8 cellular contexts compared by ENCODE assay signal in the genomic region with DNA sequence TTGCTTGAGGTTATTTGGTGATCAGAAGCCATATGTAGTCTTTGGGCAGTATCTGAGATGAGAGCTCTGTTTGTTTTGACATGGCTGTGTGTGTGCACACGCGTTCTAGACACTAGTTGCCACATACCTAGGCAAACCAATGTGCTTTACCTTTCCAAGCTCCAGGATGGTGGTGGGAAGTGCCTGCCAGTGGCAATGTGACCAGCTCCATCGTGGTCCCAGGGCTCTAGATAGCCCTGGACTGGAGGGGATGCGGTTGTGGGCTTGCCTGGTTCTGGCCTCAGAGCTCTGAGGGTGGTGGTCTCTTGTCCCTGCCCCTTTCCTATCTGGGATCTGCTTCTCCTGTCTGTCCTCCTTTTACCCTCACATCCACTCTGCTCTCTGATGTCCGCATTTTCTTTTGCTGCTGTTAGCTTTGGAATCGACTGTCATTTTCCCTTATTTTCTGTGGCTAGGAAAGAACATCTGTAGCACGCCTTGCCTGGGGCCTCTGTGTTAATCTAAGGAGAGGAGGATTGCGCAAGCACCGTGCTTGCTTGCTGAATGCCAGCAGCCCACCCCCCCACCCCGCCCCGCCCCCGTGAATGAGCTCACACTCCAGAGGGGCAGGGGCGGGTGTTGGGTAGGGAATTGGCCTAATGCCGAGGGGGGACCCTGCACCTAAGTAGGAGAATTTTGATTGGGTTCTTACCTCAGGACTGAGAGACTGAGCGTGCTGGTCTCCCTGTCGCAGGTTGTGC.
A peak's percentile ranks its signal among the peaks of the same experiment; 100 is the strongest.
DNase-seq lines count a peak whose midpoint lies in the region; TF ChIP-seq lines count a peak whose summit lies in the region.

No MANE protein-coding gene starts in this region.

- DNase-seq in HuH-7 (ENCODE audit: low spot score): peak; percentile 42
- DNase-seq in astrocyte of the spinal cord (ENCODE audit: low read depth, low spot score): peak; percentile 56
- DNase-seq in immature natural killer cell: no peak
- no peak for DNase-seq in SW480 (ENCODE audit: low spot score)
- no peak for DNase-seq in NCI-H526 treated with DMSO at 0.1 percent for 48 hours (lab: John Stamatoyannopoulos, UW)
- no peak for DNase-seq in NCI-H1105 treated with DMSO at 0.1 percent for 48 hours (lab: John Stamatoyannopoulos, UW)
- DNase-seq in activated T-helper 1 cell treated with anti-CD3 and anti-CD28 coated beads, Interleukin-12 subunit alpha, Interleukin-12 subunit beta, Interleukin-2, Interleukin-4 antibody, amounts not matched to agents 30 ng/mL and 10 ng/mL and 1 ng/mL, durations not matched to agents 14 hours and 24 hours and 36 hours (ENCODE audit: low spot score): no peak

- no peaks in the 10 kb centered on the region for H3K9me3 Mint-ChIP-seq in immature natural killer cell
- no peaks in the 10 kb centered on the region for H3K9me3 Mint-ChIP-seq in activated T-helper 1 cell treated with anti-CD3 and anti-CD28 coated beads, Interleukin-12 subunit alpha, Interleukin-12 subunit beta, Interleukin-2, Interleukin-4 antibody, amounts not matched to agents 30 ng/mL and 10 ng/mL and 1 ng/mL, durations not matched to agents 14 hours and 24 hours and 36 hours

- in situ Hi-C loops in astrocyte of the spinal cord (cut with HindIII; ENCODE audit: low sequenced_read_pairs): no loop called here

- peak overlapping the region in 3 of 5 donors; percentile 7 to 66 (median 62) for H3K9ac ChIP-seq in subcutaneous abdominal adipose tissue (ENCODE audit: low read length in 5 of 5)

- peaks cover 0 to 9% (median 3%) of the 10 kb centered on the region in 5 donors for H3K36me3 ChIP-seq in subcutaneous abdominal adipose tissue (ENCODE audit: control insufficient read depth in 5 of 5, insufficient read depth in 5 of 5, low read length in 5 of 5)

- peak overlapping the region; percentile 34 for H3K4me3 ChIP-seq in astrocyte of the spinal cord (ENCODE audit: low read depth, low read length)
- peak overlapping the region in 4 of 5 donors; percentile 46 to 62 (median 55) for H3K4me3 ChIP-seq in subcutaneous abdominal adipose tissue (ENCODE audit: low read depth in 1 of 5, low read length in 5 of 5)

- peaks cover 66 to 92% of the 10 kb centered on the region in 2 donors for H3K4me1 Mint-ChIP-seq in immature natural killer cell
- H3K4me1 Mint-ChIP-seq in activated T-helper 1 cell treated with anti-CD3 and anti-CD28 coated beads, Interleukin-12 subunit alpha, Interleukin-12 subunit beta, Interleukin-2, Interleukin-4 antibody, amounts not matched to agents 30 ng/mL and 10 ng/mL and 1 ng/mL, durations not matched to agents 14 hours and 24 hours and 36 hours (ENCODE audit: low read depth): peaks cover 50% of the 10 kb centered on the region

- intact Hi-C loops in activated T-helper 1 cell treated with anti-CD3 and anti-CD28 coated beads, Interleukin-12 subunit alpha, Interleukin-12 subunit beta, Interleukin-2, Interleukin-4 antibody, amounts not matched to agents 30 ng/mL and 10 ng/mL and 1 ng/mL, durations not matched to agents 14 hours and 24 hours and 36 hours (cut with micrococcal nuclease): loop anchor here (5.0 kb wide), 2 partner anchors 52 to 287 kb away; a partner anchor contains a TSS

- peaks cover 0 to 15% (median 6%) of the 10 kb centered on the region in 3 donors for H3K36me3 Mint-ChIP-seq in immature natural killer cell
- H3K36me3 Mint-ChIP-seq in activated T-helper 1 cell treated with anti-CD3 and anti-CD28 coated beads, Interleukin-12 subunit alpha, Interleukin-12 subunit beta, Interleukin-2, Interleukin-4 antibody, amounts not matched to agents 30 ng/mL and 10 ng/mL and 1 ng/mL, durations not matched to agents 14 hours and 24 hours and 36 hours (ENCODE audit: low read depth): peaks cover 9% of the 10 kb centered on the region

- H3K9me3 ChIP-seq in subcutaneous abdominal adipose tissue (ENCODE audit: control insufficient read depth in 5 of 5, low read length in 5 of 5): no peaks in the 10 kb centered on the region

- H3K27ac ChIP-seq in subcutaneous abdominal adipose tissue (ENCODE audit: low read depth, low read length): peak overlapping the region; percentile 55

- H3K27ac Mint-ChIP-seq in immature natural killer cell: peak overlapping the region in 5 of 6 donors; percentile 61 to 80 (median 71)
- H3K27ac Mint-ChIP-seq in activated T-helper 1 cell treated with anti-CD3 and anti-CD28 coated beads, Interleukin-12 subunit alpha, Interleukin-12 subunit beta, Interleukin-2, Interleukin-4 antibody, amounts not matched to agents 30 ng/mL and 10 ng/mL and 1 ng/mL, durations not matched to agents 14 hours and 24 hours and 36 hours: no peak overlapping the region

- peak overlapping the region; percentile 5 to 57 (median 44) for H3K4me3 Mint-ChIP-seq in immature natural killer cell
- H3K4me3 Mint-ChIP-seq in activated T-helper 1 cell treated with anti-CD3 and anti-CD28 coated beads, Interleukin-12 subunit alpha, Interleukin-12 subunit beta, Interleukin-2, Interleukin-4 antibody, amounts not matched to agents 30 ng/mL and 10 ng/mL and 1 ng/mL, durations not matched to agents 14 hours and 24 hours and 36 hours: no peak overlapping the region

- H3K27me3 ChIP-seq in subcutaneous abdominal adipose tissue (ENCODE audit: control insufficient read depth in 5 of 5, insufficient read depth in 4 of 5, low read length in 5 of 5): no peaks in the 10 kb centered on the region

- no peak for TF ChIP-seq CTCF in astrocyte of the spinal cord (IDR thresholded peaks at IDR 0.05; ENCODE audit: low read depth, low read length)

- peaks cover 17 to 72% (median 48%) of the 10 kb centered on the region in 5 donors for H3K4me1 ChIP-seq in subcutaneous abdominal adipose tissue (ENCODE audit: control insufficient read depth in 5 of 5, insufficient read depth in 5 of 5, low read length in 5 of 5)

- H3K27me3 Mint-ChIP-seq in immature natural killer cell (ENCODE audit: low read depth in 3 of 3): peaks cover 0 to 1% (median 0%) of the 10 kb centered on the region in 3 donors
- no peaks in the 10 kb centered on the region for H3K27me3 Mint-ChIP-seq in activated T-helper 1 cell treated with anti-CD3 and anti-CD28 coated beads, Interleukin-12 subunit alpha, Interleukin-12 subunit beta, Interleukin-2, Interleukin-4 antibody, amounts not matched to agents 30 ng/mL and 10 ng/mL and 1 ng/mL, durations not matched to agents 14 hours and 24 hours and 36 hours (ENCODE audit: insufficient read depth)

Comparison
In these comparisons a context has a peak if more than half of its experiments do, and no peak if none do; other contexts are left out.
1. DNase-seq: peak in HuH-7 (single experiment) and astrocyte of the spinal cord (single experiment); none in immature natural killer cell (0 of 3), SW480 (single experiment), NCI-H526 treated with DMSO at 0.1 percent for 48 hours (single experiment), NCI-H1105 treated with DMSO at 0.1 percent for 48 hours (single experiment) and activated T-helper 1 cell treated with anti-CD3 and anti-CD28 coated beads, Interleukin-12 subunit alpha, Interleukin-12 subunit beta, Interleukin-2, Interleukin-4 antibody, amounts not matched to agents 30 ng/mL and 10 ng/mL and 1 ng/mL, durations not matched to agents 14 hours and 24 hours and 36 hours (single experiment).